ENCODE assay signal across 29 cellular contexts in the genomic region with DNA sequence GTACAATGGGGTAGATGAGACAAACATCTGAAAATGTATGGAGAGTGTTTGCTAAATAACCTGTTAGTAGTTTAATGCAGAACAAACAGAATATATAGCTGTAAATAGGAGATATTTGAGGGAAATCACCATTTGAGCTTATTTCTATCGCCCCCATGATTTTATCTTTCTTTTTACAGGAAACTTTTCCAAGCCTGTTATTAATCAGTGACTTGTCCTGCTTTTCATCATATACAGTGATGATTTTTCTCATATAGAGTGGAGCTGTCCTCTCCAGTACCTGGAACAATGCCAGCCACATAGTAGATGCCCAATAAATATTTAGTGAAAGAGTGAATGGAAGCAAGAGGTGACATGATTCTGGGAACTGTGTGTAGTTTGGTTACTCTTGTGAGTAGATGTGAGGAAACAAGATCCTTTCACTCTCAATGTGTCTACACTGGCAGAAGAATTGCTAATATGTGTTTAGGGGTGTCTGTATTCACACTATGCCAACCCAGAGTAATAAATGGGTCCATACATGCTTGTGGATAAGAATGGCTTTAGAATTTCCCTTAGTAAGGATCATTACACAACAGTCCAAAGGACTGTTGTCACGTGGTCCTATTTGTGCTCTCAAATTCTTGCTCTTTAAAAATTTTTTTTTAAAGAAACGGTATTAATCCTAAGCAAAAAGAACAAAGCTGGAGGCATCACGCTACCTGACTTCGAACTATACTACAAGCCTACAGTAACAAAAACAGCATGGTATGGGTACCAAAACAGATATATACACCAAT. TPM values are rescaled to one million over a fixed set of nuclear protein-coding genes. Genes with fewer than 3 reads are reported as not detected.
"Had no signal": no experiment of that assay in that cellular context is flagged by ENCODE, and none has a peak within 500 bp of the region (broad histone marks: within the 10 kb centered on the region; RNA-seq: fewer than 3 reads in every experiment).

No MANE protein-coding gene starts in this region.

- H3K27ac Mint-ChIP-seq: activated B cell treated with CpG ODN at 0.5 μM for 24 hours; activated CD4-positive, alpha-beta T cell treated with anti-CD3 and anti-CD28 coated beads, Interleukin-2, amount 10 ng/mL, durations not matched to agents 24 days and 14 days; activated naive CD8-positive, alpha-beta T cell; T-helper 1 cell treated with Interleukin-12 subunit alpha and Interleukin-12 subunit beta and Interleukin-4 antibody, amounts not matched to agents 30 μg/mL and 1 μg/mL, for 36 hours had no signal

- H3K27me3 Mint-ChIP-seq: activated B cell treated with CpG ODN at 0.5 μM for 24 hours; activated naive CD8-positive, alpha-beta T cell had no signal

- H3K36me3 Mint-ChIP-seq: activated naive CD8-positive, alpha-beta T cell had no signal

- ATAC-seq: Panc1, Right ventricle myocardium inferior had no signal

- H3K4me3 Mint-ChIP-seq: activated B cell treated with CpG ODN at 0.5 μM for 24 hours; activated CD4-positive, alpha-beta T cell treated with anti-CD3 and anti-CD28 coated beads, Interleukin-2, amount 10 ng/mL, durations not matched to agents 24 days and 14 days; T-helper 1 cell treated with Interleukin-12 subunit alpha and Interleukin-12 subunit beta and Interleukin-4 antibody, amounts not matched to agents 30 μg/mL and 1 μg/mL, for 36 hours had no signal

- H3K27ac ChIP-seq: brain microvascular endothelial cell, cardiac muscle cell, SK-N-MC had no signal

- DNase-seq: activated B cell treated with CpG ODN at 0.5 μM for 24 hours; activated CD4-positive, alpha-beta T cell treated with anti-CD3 and anti-CD28 coated beads for 1 hour; activated CD4-positive, alpha-beta T cell treated with anti-CD3 and anti-CD28 coated beads, Interleukin-2, amount 10 ng/mL, durations not matched to agents 24 days and 14 days; activated CD4-positive, alpha-beta T cell treated with anti-CD3 and anti-CD28 coated beads, Interleukin-2, amount 50 U/mL, for 48 hours; activated naive CD4-positive, alpha-beta T cell; activated T-cell treated with anti-CD3 and anti-CD28 coated beads for 4 hours; activated T-cell treated with anti-CD3 and anti-CD28 coated beads, Interleukin-2, amount 50 U/mL, for 48 hours; amygdala; brain microvascular endothelial cell; Karpas-422; MM.1S; NCI-H1105; NCI-H1436; NCI-H1694 treated with DMSO at 0.1 percent for 48 hours; NCI-H2029 treated with DMSO at 0.1 percent for 48 hours; NCI-H510A treated with DMSO at 0.1 percent for 48 hours; NCI-H69; NK-92 treated with Interleukin-12 subunit alpha and Interleukin-12 subunit beta, amount 100 ng/mL, for 24 hours; OCI-M1; RPMI8226; SW 1271; T-helper 9 cell had no signal

- H3K9me3 Mint-ChIP-seq: activated B cell treated with CpG ODN at 0.5 μM for 24 hours; activated CD4-positive, alpha-beta T cell treated with anti-CD3 and anti-CD28 coated beads, Interleukin-2, amount 10 ng/mL, durations not matched to agents 24 days and 14 days; T-helper 1 cell treated with Interleukin-12 subunit alpha and Interleukin-12 subunit beta and Interleukin-4 antibody, amounts not matched to agents 30 μg/mL and 1 μg/mL, for 36 hours had no signal

- H3K4me3 ChIP-seq: cardiac muscle cell, SK-N-MC had no signal

- H3K27me3 ChIP-seq: brain microvascular endothelial cell, cardiac muscle cell had no signal

RNA-seq across cellular contexts. Expression of a gene that starts 36.7 kb away (rescaled TPM):
- total RNA-seq: activated B cell treated with CpG ODN at 0.5 μM for 24 hours; activated CD4-positive, alpha-beta T cell treated with anti-CD3 and anti-CD28 coated beads, Interleukin-2, amount 10 ng/mL, durations not matched to agents 24 days and 14 days; astrocyte; cardiac muscle cell; Right ventricle myocardium inferior had no signal
- polyA plus RNA-seq: cardiac muscle cell had no signal

RNA-seq across cellular contexts. Expression of a gene that starts 56.8 kb away (rescaled TPM):
- total RNA-seq: activated B cell treated with CpG ODN at 0.5 μM for 24 hours; activated CD4-positive, alpha-beta T cell treated with anti-CD3 and anti-CD28 coated beads, Interleukin-2, amount 10 ng/mL, durations not matched to agents 24 days and 14 days; astrocyte; cardiac muscle cell had no signal
